30 cellular contexts compared by ENCODE assay signal in genomic region chr19:7552781-7553180, GRCh38. TPM values are rescaled to one million over a fixed set of nuclear protein-coding genes. Genes with fewer than 3 reads are reported as not detected.
"Had no signal": no experiment of that assay in that cellular context is flagged by ENCODE, and none has a peak within 500 bp of the region (broad histone marks: within the 10 kb centered on the region; RNA-seq: fewer than 3 reads in every experiment).

No MANE protein-coding gene starts in this region.

- H3K4me1 Mint-ChIP-seq: central memory CD8-positive, alpha-beta T cell; T-helper 17 cell had no signal

- H3K9me3 Mint-ChIP-seq: activated B cell treated with CpG ODN at 0.5 μM for 24 hours; activated T-cell treated with anti-CD3 and anti-CD28 coated beads, Interleukin-2, amount 50 U/mL, for 4 hours; activated T-helper 2 cell treated with anti-CD3 and anti-CD28 coated beads, Interferon-gamma antibody, Interleukin-2, Interleukin-4, amounts not matched to agents 10 μg/mL and 5 μg/mL and 100 μg/mL, durations not matched to agents 14 hours and 24 hours and 36 hours; central memory CD8-positive, alpha-beta T cell; effector memory CD8-positive, alpha-beta T cell; mesothelial cell of epicardium; neural crest cell had no signal

- H3K9me3 ChIP-seq: esophagus muscularis mucosa, left lung, right lobe of liver, stomach, suprapubic skin, transverse colon had no signal

- H3K4me1 ChIP-seq: right lobe of liver, suprapubic skin had no signal

- H3K4me3 Mint-ChIP-seq: activated B cell treated with CpG ODN at 0.5 μM for 24 hours; activated CD4-positive, alpha-beta T cell treated with anti-CD3 and anti-CD28 coated beads for 36 hours; activated T-cell treated with anti-CD3 and anti-CD28 coated beads, Interleukin-2, amount 50 U/mL, for 4 hours; central memory CD8-positive, alpha-beta T cell; effector memory CD8-positive, alpha-beta T cell; mesothelial cell of epicardium; neural crest cell; T-helper 17 cell had no signal

- H3K27me3 ChIP-seq: dorsolateral prefrontal cortex, esophagus muscularis mucosa, left lung, right lobe of liver, stomach, suprapubic skin, transverse colon had no signal

- ATAC-seq: activated CD4-positive, alpha-beta T cell treated with anti-CD3 and anti-CD28 coated beads for 36 hours; activated T-cell treated with anti-CD3 and anti-CD28 coated beads, Interleukin-2, amount 50 U/mL, for 4 hours; effector memory CD8-positive, alpha-beta T cell; left lung; right lobe of liver; T-helper 17 cell had no signal

- DNase-seq: activated B cell treated with CpG ODN at 0.5 μM for 24 hours; activated CD4-positive, alpha-beta T cell treated with anti-CD3 and anti-CD28 coated beads for 36 hours; activated CD8-positive, alpha-beta memory T cell treated with anti-CD3 and anti-CD28 coated beads, Interleukin-2, amount 50 U/mL, for 4 hours; activated naive CD4-positive, alpha-beta T cell; activated T-cell treated with anti-CD3 and anti-CD28 coated beads, Interleukin-2, amount 50 U/mL, for 4 hours; dorsolateral prefrontal cortex; effector memory CD8-positive, alpha-beta T cell; hippocampal formation; kidney glomerular epithelial cell; left lung; occipital lobe; posterior cingulate gyrus; right lobe of liver; stimulated activated CD4-positive, alpha-beta T cell treated with anti-CD3 and anti-CD28 coated beads, Interleukin-1b, Interleukin-23, amount 100 ng/mL, for 48 hours; stomach; SW 1271; T-helper 17 cell; transverse colon had no signal

- H3K27ac ChIP-seq: dorsolateral prefrontal cortex, esophagus muscularis mucosa, left lung, right lobe of liver, skin epidermis, stomach, suprapubic skin, transverse colon had no signal

- H3K4me3 ChIP-seq: dorsolateral prefrontal cortex, esophagus muscularis mucosa, left lung, right lobe of liver, skin epidermis, stomach, suprapubic skin, transverse colon had no signal

- H3K27ac Mint-ChIP-seq: activated B cell treated with CpG ODN at 0.5 μM for 24 hours; activated CD4-positive, alpha-beta T cell treated with anti-CD3 and anti-CD28 coated beads for 36 hours; activated T-helper 2 cell treated with anti-CD3 and anti-CD28 coated beads, Interferon-gamma antibody, Interleukin-2, Interleukin-4, amounts not matched to agents 10 μg/mL and 5 μg/mL and 100 μg/mL, durations not matched to agents 14 hours and 24 hours and 36 hours; mesothelial cell of epicardium; T-helper 17 cell had no signal

- FAIRE-seq: colon, endothelial cell of umbilical vein, frontal cortex, urothelium cell line had no signal

- H3K27me3 Mint-ChIP-seq: activated B cell treated with CpG ODN at 0.5 μM for 24 hours; activated CD4-positive, alpha-beta T cell treated with anti-CD3 and anti-CD28 coated beads for 36 hours; central memory CD8-positive, alpha-beta T cell; effector memory CD8-positive, alpha-beta T cell; T-helper 17 cell had no signal

RNA-seq across cellular contexts. Expression of gene CAMSAP3, which starts 42.9 kb away (rescaled TPM):
- total RNA-seq: aorta had no signal
